ENCODE assay signal across 25 cellular contexts in genomic region chr10:1963341-1963740, GRCh38.
A peak's percentile ranks its signal among the peaks of the same experiment; 100 is the strongest.
DNase-seq lines count a peak whose midpoint lies in the region; ATAC-seq, FAIRE-seq and TF ChIP-seq lines count a peak whose summit lies in the region.
"Had no signal": no experiment of that assay in that cellular context is flagged by ENCODE, and none has a peak within 500 bp of the region (broad histone marks: within the 10 kb centered on the region; RNA-seq: fewer than 3 reads in every experiment).

No MANE protein-coding gene starts in this region.

- WGBS in K562 (ENCODE audit: insufficient coverage, low coverage, missing lambda C conversion rate): under 1% methylated on average over 22 of the region's 22 CpGs

- peaks cover 5% of the 10 kb centered on the region for H3K27me3 Mint-ChIP-seq in activated CD4-positive, alpha-beta T cell treated with anti-CD3 and anti-CD28 coated beads, Interleukin-2, amount 10 ng/mL, durations not matched to agents 24 days and 14 days
- H3K27me3 Mint-ChIP-seq: CD4-positive, CD25-positive, alpha-beta regulatory T cell had no signal

- CTCF ChIA-PET in K562 (lab: Yijun Ruan, JAX; ENCODE audit: low intra/inter-chr PET ratio): no interaction called here

- no peak for TF ChIP-seq POLR2A in K562 (conservative IDR thresholded peaks at IDR 0.05)
- TF ChIP-seq POLR2A in vagina (IDR thresholded peaks at IDR 0.05): no peak

- H3K36me3 ChIP-seq in K562 (ENCODE audit: control insufficient read depth, insufficient read depth, low read length) (no peaks in the 10 kb centered on the region), vagina (no peaks in the 10 kb centered on the region)
- H3K36me3 ChIP-seq: BLaER1, HAP-1 had no signal

- H3K4me1 ChIP-seq in K562 (replicated peaks in 1 of 2; ENCODE audit: control insufficient read depth in 2 of 2, insufficient read depth in 2 of 2, low read length in 2 of 2): no peaks in the 10 kb centered on the region
- no peaks in the 10 kb centered on the region for H3K4me1 ChIP-seq in vagina
- H3K4me1 ChIP-seq: BLaER1, HAP-1 had no signal

- FAIRE-seq in K562 (lab: Jason Lieb, UNC): no peak
- FAIRE-seq: A204.1, D721Med, GM12891, GM18507, H54 had no signal

- TF ChIP-seq EP300 in K562 (IDR thresholded peaks at IDR 0.05; ENCODE audit: low read length): no peak

- DNase-seq in activated CD4-positive, alpha-beta T cell treated with anti-CD3 and anti-CD28 coated beads, Interleukin-2, amount 10 ng/mL, durations not matched to agents 24 days and 14 days: peak; percentile 16
- no peak for DNase-seq in activated CD4-positive, alpha-beta T cell treated with anti-CD3 and anti-CD28 coated beads for 1 hour
- DNase-seq in NOMO-1 treated with DMSO at 0.1 percent for 48 hours (lab: John Stamatoyannopoulos, UW; ENCODE audit: unreplicated experiment): peak; percentile 42
- no peak for DNase-seq in K562 (ENCODE audit: extremely low read depth in 1 of 4, low spot score in 3 of 4)
- no peak for DNase-seq in vagina (ENCODE audit: extremely low spot score in 2 of 2)
- DNase-seq in NCI-H524 treated with DMSO at 0.1 percent for 48 hours (lab: John Stamatoyannopoulos, UW): no peak
- DNase-seq in midbrain (lab: John Stamatoyannopoulos, UW): no peak
- no peak for DNase-seq in iPS-NIHi11 (ENCODE audit: low spot score)
- DNase-seq: CD4-positive, CD25-positive, alpha-beta regulatory T cell; CD8-positive, alpha-beta T cell; DMS 273 treated with DMSO at 0.1 percent for 48 hours; DMS79; GF-D8; GOT3; HFFc6 had no signal

- H4K20me1 ChIP-seq in K562 (replicated peaks; ENCODE audit: control insufficient read depth, insufficient read depth, low read length): no peaks in the 10 kb centered on the region; the same call in 1 of the 2 replicates
- H4K20me1 ChIP-seq: BLaER1 had no signal

- no peak overlapping the region for H3K27ac Mint-ChIP-seq in activated CD4-positive, alpha-beta T cell treated with anti-CD3 and anti-CD28 coated beads, Interleukin-2, amount 10 ng/mL, durations not matched to agents 24 days and 14 days
- H3K27ac Mint-ChIP-seq: B cell; CD4-positive, CD25-positive, alpha-beta regulatory T cell; CD8-positive, alpha-beta T cell; HFFc6 had no signal

- H3K4me3 ChIP-seq in K562: no peak overlapping the region
- H3K4me3 ChIP-seq in vagina: no peak overlapping the region
- H3K4me3 ChIP-seq: BLaER1, HAP-1 had no signal

- no peaks in the 10 kb centered on the region for H3K79me2 ChIP-seq in K562 (ENCODE audit: control insufficient read depth, insufficient read depth, low read length)

- H3K36me3 Mint-ChIP-seq in activated CD4-positive, alpha-beta T cell treated with anti-CD3 and anti-CD28 coated beads, Interleukin-2, amount 10 ng/mL, durations not matched to agents 24 days and 14 days (ENCODE audit: low read depth): no peaks in the 10 kb centered on the region
- H3K36me3 Mint-ChIP-seq: CD4-positive, CD25-positive, alpha-beta regulatory T cell; CD8-positive, alpha-beta T cell had no signal

- no TSS peak for BruUV-seq in K562 (replicated peaks; lab: Mats Ljungman, UMichigan)

- no peak for TF ChIP-seq RAD21 in K562 (CRISPR knock-in tag; conservative IDR thresholded peaks at IDR 0.05 in 1 of 2, IDR thresholded peaks at IDR 0.05 in 1 of 2)

- H3K27ac ChIP-seq in K562 (ENCODE audit: extremely low read depth, low read depth, low read length) (no peak overlapping the region), vagina (no peak overlapping the region)
- H3K27ac ChIP-seq: 22Rv1, BLaER1, C4-2B had no signal

- in situ Hi-C loops in K562 (cut with MboI): no loop called here

- no peaks in the 10 kb centered on the region for H3K9me3 ChIP-seq in K562 (replicated peaks; ENCODE audit: control insufficient read depth, insufficient read depth, low read depth, low read length)
- H3K9me3 ChIP-seq in vagina: no peaks in the 10 kb centered on the region
- H3K9me3 ChIP-seq: BLaER1, HAP-1 had no signal

- TF ChIP-seq CTCF in K562 (IDR thresholded peaks at IDR 0.05 in 2 of 3, conservative IDR thresholded peaks at IDR 0.05 in 1 of 3; ENCODE audit: insufficient read depth in 2 of 3, low read depth in 1 of 3, low read length in 3 of 3): no peak
- no peak for TF ChIP-seq CTCF in vagina (IDR thresholded peaks at IDR 0.05)

- no peaks in the 10 kb centered on the region for H3K4me1 Mint-ChIP-seq in activated CD4-positive, alpha-beta T cell treated with anti-CD3 and anti-CD28 coated beads, Interleukin-2, amount 10 ng/mL, durations not matched to agents 24 days and 14 days
- H3K4me1 Mint-ChIP-seq: B cell; CD4-positive, CD25-positive, alpha-beta regulatory T cell had no signal

- no peak overlapping the region for H3K9ac ChIP-seq in K562 (ENCODE audit: insufficient read depth in 1 of 2, low read depth in 2 of 2, low read length in 2 of 2)
- H3K9ac ChIP-seq: BLaER1 had no signal

- no peak overlapping the region for H3K4me2 ChIP-seq in K562 (ENCODE audit: insufficient read depth, low read length)
- H3K4me2 ChIP-seq: BLaER1 had no signal

- H3K9me1 ChIP-seq in K562 (ENCODE audit: control insufficient read depth, insufficient read depth, low read length): no peaks in the 10 kb centered on the region

- POLR2A ChIA-PET in K562 (lab: Yijun Ruan, JAX): no interaction called here

- H3K27me3 ChIP-seq in K562 (ENCODE audit: control insufficient read depth in 2 of 2, insufficient read depth in 2 of 2, low read length in 2 of 2) (peaks cover 0 to 10% of the 10 kb centered on the region in 2 experiments; a peak in 1 of 5 replicates), vagina (no peaks in the 10 kb centered on the region)
- H3K27me3 ChIP-seq: BLaER1 had no signal

- H3K9me3 Mint-ChIP-seq in activated CD4-positive, alpha-beta T cell treated with anti-CD3 and anti-CD28 coated beads, Interleukin-2, amount 10 ng/mL, durations not matched to agents 24 days and 14 days: no peaks in the 10 kb centered on the region
- H3K9me3 Mint-ChIP-seq: CD4-positive, CD25-positive, alpha-beta regulatory T cell; CD8-positive, alpha-beta T cell had no signal

- H3K4me3 Mint-ChIP-seq in activated CD4-positive, alpha-beta T cell treated with anti-CD3 and anti-CD28 coated beads, Interleukin-2, amount 10 ng/mL, durations not matched to agents 24 days and 14 days: no peak overlapping the region
- H3K4me3 Mint-ChIP-seq: B cell; CD4-positive, CD25-positive, alpha-beta regulatory T cell; CD8-positive, alpha-beta T cell; HFFc6 had no signal

- intact Hi-C loops in activated CD4-positive, alpha-beta T cell treated with anti-CD3 and anti-CD28 coated beads, Interleukin-2, amount 10 ng/mL, durations not matched to agents 24 days and 14 days (cut with micrococcal nuclease): no loop called here
- intact Hi-C loops in K562 (cut with micrococcal nuclease): no loop called here
- intact Hi-C loops in vagina (cut with DNase I): no loop called here

- no peak for ATAC-seq in K562
- ATAC-seq: CD8-positive, alpha-beta T cell had no signal

- H2AFZ ChIP-seq in K562 (ENCODE audit: low read depth, low read length): no peak overlapping the region

TF ChIP-seq in K562, 482 proteins besides CTCF, POLR2A, EP300 and RAD21:
- peak; percentile 55 for TF ChIP-seq CBX8 (IDR thresholded peaks at IDR 0.05; ENCODE audit: borderline replicate concordance, extremely low read depth, low read depth, low read length, poor library complexity, severe bottlenecking)
- no peak for TF ChIP-seq ZNF507 (tag; conservative IDR thresholded peaks at IDR 0.05)

Comparison
In these comparisons a context has a peak if more than half of its experiments do, and no peak if none do; other contexts are left out.
1. DNase-seq: peak in activated CD4-positive, alpha-beta T cell treated with anti-CD3 and anti-CD28 coated beads, Interleukin-2, amount 10 ng/mL, durations not matched to agents 24 days and 14 days (single experiment) and NOMO-1 treated with DMSO at 0.1 percent for 48 hours (single experiment); none in activated CD4-positive, alpha-beta T cell treated with anti-CD3 and anti-CD28 coated beads for 1 hour (single experiment), K562 (0 of 4), vagina (0 of 2), NCI-H524 treated with DMSO at 0.1 percent for 48 hours (single experiment), midbrain (single experiment) and iPS-NIHi11 (single experiment).